8 cellular contexts compared by ENCODE assay signal in genomic region chr11:34051349-34052035, GRCh38. TPM values are rescaled to one million over a fixed set of nuclear protein-coding genes. Genes with fewer than 3 reads are reported as not detected.
DNase-seq lines count a peak whose midpoint lies in the region; ATAC-seq, FAIRE-seq and TF ChIP-seq lines count a peak whose summit lies in the region.

TSS of gene CAPRIN1 (plus strand) at chr11:34051731. CDS start at chr11:34052421, 690 bp downstream.

- FAIRE-seq in kidney (lab: Jason Lieb, UNC): no peak

- peak; percentile 96 for DNase-seq in AG08396 (ENCODE audit: low spot score)
- DNase-seq in NCI-H460 (ENCODE audit: extremely low read depth, low read depth): peak; percentile 77
- DNase-seq in activated CD4-positive, CD25-positive, alpha-beta regulatory T cell treated with anti-CD3 and anti-CD28 coated beads, Interleukin-2, amount 50 U/mL, for 72 hours: peak; percentile 88
- peak; percentile 86 for DNase-seq in cerebellar cortex (ENCODE audit: low spot score)
- peak; percentile 97 for DNase-seq in kidney
- peak; percentile 68 to 71 for DNase-seq in stimulated activated CD4-positive, alpha-beta T cell treated with anti-CD3 and anti-CD28 coated beads, Interleukin-15, amount 100 ng/mL, for 1 hour (ENCODE audit: low read depth in 1 of 2, low spot score in 1 of 2)

- TF ChIP-seq CTCF in kidney (IDR thresholded peaks at IDR 0.05; ENCODE audit: borderline replicate concordance, extremely low read depth, insufficient read depth): no peak

- ATAC-seq in GM19043 (IDR thresholded peaks at IDR 0.05; ENCODE audit: low read depth, unreplicated experiment): peak; percentile 59
- ATAC-seq in HG03378 (IDR thresholded peaks at IDR 0.05; ENCODE audit: unreplicated experiment): peak; percentile 45

- peak within 1 kb of the TSS; percentile 99 for H3K27ac ChIP-seq in kidney (ENCODE audit: low read depth in 2 of 2, low read length in 2 of 2)

- H3K9ac ChIP-seq in kidney (ENCODE audit: low read length in 2 of 2): peak within 1 kb of the TSS; percentile 87 to 90

- no peaks in the 10 kb centered on the region for H3K9me3 ChIP-seq in kidney (ENCODE audit: control insufficient read depth in 1 of 2, low read length in 2 of 2)

- peaks cover 0 to 9% of the 10 kb centered on the region in 2 donors for H3K4me1 ChIP-seq in kidney (ENCODE audit: control insufficient read depth in 1 of 2, insufficient read depth in 1 of 2, low read depth in 1 of 2, low read length in 2 of 2)

- intact Hi-C loops in kidney (cut with DNase I): no loop called here

- peak within 1 kb of the TSS; percentile 83 to 90 for H3K4me3 ChIP-seq in kidney (ENCODE audit: low read length in 2 of 2)

- no peaks in the 10 kb centered on the region for H3K36me3 ChIP-seq in kidney (ENCODE audit: control insufficient read depth in 1 of 2, insufficient read depth in 2 of 2, low read length in 2 of 2)

RNA-seq across cellular contexts. Expression of gene CAPRIN1, which starts in this region (rescaled TPM):
- 137 and 139 TPM in 2 replicates for total RNA-seq in NCI-H460 (2014; rRNA removed; shearing (Covaris generic))
- polyA plus RNA-seq in NCI-H460 (2014; cell fraction: nucleus; rRNA removed): 116 and 127 TPM in 2 replicates
- total RNA-seq in kidney: 174 TPM
- 83.3 TPM for polyA plus RNA-seq in kidney (ENCODE audit: insufficient read depth, low read depth, low replicate concordance)

Comparison
In these comparisons a context has a peak if more than half of its experiments do, and no peak if none do; other contexts are left out.
1. Peak in every context shown above with its lines: DNase-seq, ATAC-seq, H3K4me3 ChIP-seq and H3K27ac ChIP-seq.